24 cellular contexts compared by ENCODE assay signal in the genomic region with DNA sequence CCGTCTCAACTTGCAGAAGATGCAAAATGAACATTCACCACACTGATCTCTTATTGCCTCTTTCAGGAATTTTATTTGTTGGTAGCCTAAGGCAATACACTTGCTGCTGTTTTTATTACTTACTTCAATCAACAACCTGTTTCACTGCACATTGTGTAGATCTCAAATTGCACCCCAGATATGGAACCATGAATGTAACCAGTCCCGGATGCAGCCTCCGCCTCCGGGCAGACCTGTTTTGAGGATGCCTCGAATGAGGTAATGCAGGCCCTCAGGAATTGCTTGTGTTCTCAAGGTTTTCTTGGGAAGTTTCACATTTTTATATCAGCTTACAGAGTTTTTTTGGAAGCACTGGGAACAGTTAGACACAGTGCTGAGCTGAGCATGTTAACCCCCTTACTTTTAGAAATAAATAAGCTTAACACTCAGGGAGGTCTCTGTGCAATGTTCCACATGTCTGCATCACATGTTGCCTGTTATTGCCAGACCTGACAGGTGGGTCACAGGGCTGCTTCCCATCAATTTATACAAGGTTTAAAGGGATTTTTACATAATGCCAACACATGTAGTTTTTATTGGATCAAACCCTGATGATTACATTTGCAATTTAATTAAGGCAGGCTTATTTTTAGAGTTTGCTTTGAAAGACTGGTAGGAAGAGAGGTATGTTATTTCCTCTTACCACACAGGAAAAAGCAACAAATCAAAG.
"Had no signal": no experiment of that assay in that cellular context is flagged by ENCODE, and none has a peak within 500 bp of the region (broad histone marks: within the 10 kb centered on the region; RNA-seq: fewer than 3 reads in every experiment).

No MANE protein-coding gene starts in this region.

- H3K27me3 ChIP-seq: MG63, SJSA1 had no signal

- H3K4me3 Mint-ChIP-seq: activated CD4-positive, alpha-beta memory T cell treated with anti-CD3 and anti-CD28 coated beads, Interleukin-2, amount 10 ng/mL, durations not matched to agents 7 days and 5 days; activated CD4-positive, alpha-beta T cell treated with anti-CD3 and anti-CD28 coated beads for 36 hours; activated naive CD4-positive, alpha-beta T cell treated with anti-CD3 and anti-CD28 coated beads for 36 hours; activated naive CD8-positive, alpha-beta T cell; activated T-helper 17 cell treated with anti-CD3 and anti-CD28 coated beads, Interleukin-2, amount 50 U/mL, for 72 hours; brain; central memory CD8-positive, alpha-beta T cell; T-cell had no signal

- ATAC-seq: activated CD4-positive, alpha-beta T cell treated with anti-CD3 and anti-CD28 coated beads for 36 hours; activated T-helper 17 cell treated with anti-CD3 and anti-CD28 coated beads, Interleukin-2, amount 50 U/mL, for 72 hours; T-cell had no signal

- H3K36me3 ChIP-seq: MG63, SJSA1 had no signal

- H3K4me1 Mint-ChIP-seq: activated CD4-positive, alpha-beta memory T cell treated with anti-CD3 and anti-CD28 coated beads, Interleukin-2, amount 10 ng/mL, durations not matched to agents 7 days and 5 days; activated CD4-positive, alpha-beta T cell treated with anti-CD3 and anti-CD28 coated beads for 36 hours; activated T-helper 17 cell treated with anti-CD3 and anti-CD28 coated beads, Interleukin-2, amount 50 U/mL, for 72 hours; central memory CD8-positive, alpha-beta T cell; T-cell had no signal

- H3K9me3 ChIP-seq: MG63 had no signal

- H3K27me3 Mint-ChIP-seq: activated CD4-positive, alpha-beta memory T cell treated with anti-CD3 and anti-CD28 coated beads, Interleukin-2, amount 10 ng/mL, durations not matched to agents 7 days and 5 days; activated CD4-positive, alpha-beta T cell treated with anti-CD3 and anti-CD28 coated beads for 36 hours; activated naive CD8-positive, alpha-beta T cell; activated T-helper 17 cell treated with anti-CD3 and anti-CD28 coated beads, Interleukin-2, amount 50 U/mL, for 72 hours; central memory CD8-positive, alpha-beta T cell; T-cell had no signal

- H3K4me3 ChIP-seq: MG63, SJSA1 had no signal

- H3K9me3 Mint-ChIP-seq: brain had no signal

- H3K27ac Mint-ChIP-seq: activated CD4-positive, alpha-beta memory T cell treated with anti-CD3 and anti-CD28 coated beads, Interleukin-2, amount 10 ng/mL, durations not matched to agents 7 days and 5 days; activated CD4-positive, alpha-beta T cell treated with anti-CD3 and anti-CD28 coated beads for 36 hours; activated naive CD4-positive, alpha-beta T cell treated with anti-CD3 and anti-CD28 coated beads for 36 hours; activated naive CD8-positive, alpha-beta T cell; activated T-helper 17 cell treated with anti-CD3 and anti-CD28 coated beads, Interleukin-2, amount 50 U/mL, for 72 hours; T-cell had no signal

- H3K4me1 ChIP-seq: SJSA1 had no signal

- H3K27ac ChIP-seq: SJSA1, VCaP had no signal

- H3K36me3 Mint-ChIP-seq: activated naive CD8-positive, alpha-beta T cell; brain; T-cell had no signal

- DNase-seq: activated CD4-positive, alpha-beta memory T cell treated with anti-CD3 and anti-CD28 coated beads, Interleukin-2, amount 10 ng/mL, durations not matched to agents 7 days and 5 days; activated CD4-positive, alpha-beta T cell treated with anti-CD3 and anti-CD28 coated beads for 36 hours; activated CD4-positive, alpha-beta T cell treated with anti-CD3 and anti-CD28 coated beads, Interleukin-2, amount 50 U/mL, for 1 hour; activated CD4-positive, CD25-positive, alpha-beta regulatory T cell; activated gamma-delta T cell; activated naive CD4-positive, alpha-beta T cell treated with anti-CD3 and anti-CD28 coated beads for 36 hours; activated T-cell treated with anti-CD3 and anti-CD28 coated beads for 4 hours; activated T-cell treated with anti-CD3 and anti-CD28 coated beads, Interleukin-2, amount 50 U/mL, for 48 hours; amygdala; MG63; NCI-H1105 treated with DMSO at 0.1 percent for 48 hours; NCI-H1930; NCI-H345; NCI-H510A; NCI-H526 treated with DMSO at 0.1 percent for 48 hours; T-cell; T-helper 2 cell; T1000 had no signal
